ENCODE assay signal across 8 cellular contexts in the genomic region with DNA sequence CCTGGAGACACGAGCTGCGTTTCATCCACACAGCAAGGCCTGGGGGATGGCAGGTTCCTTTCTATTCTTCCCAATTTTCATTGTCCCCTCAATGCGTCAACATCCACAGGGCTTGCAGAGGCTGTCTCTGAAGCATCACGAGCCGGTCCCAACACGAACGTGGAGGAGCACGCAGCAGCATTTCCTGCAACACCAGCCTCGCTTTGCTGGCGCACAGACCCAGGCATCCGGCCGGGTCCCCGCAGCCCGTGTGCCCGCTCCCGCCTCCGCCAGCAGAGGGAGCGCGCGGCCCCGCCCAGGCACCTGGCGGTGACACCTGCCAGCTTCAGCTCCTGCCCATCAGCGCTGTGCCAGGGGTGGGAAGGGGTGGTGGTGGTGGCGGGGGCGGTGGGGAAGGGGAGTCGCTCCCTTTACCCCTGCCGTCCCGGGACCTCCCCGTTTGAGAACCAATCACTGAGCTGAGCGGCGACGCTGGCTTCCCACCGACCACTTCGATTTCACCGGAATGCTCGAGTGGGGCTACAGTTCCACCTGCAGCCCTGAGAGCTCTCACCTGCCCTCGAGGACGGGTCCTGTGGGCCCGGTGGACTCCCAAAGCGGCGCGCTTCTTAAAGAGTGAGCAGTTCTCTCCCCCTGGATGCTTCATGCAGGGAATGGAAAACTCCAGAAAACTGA.
A peak's percentile ranks its signal among the peaks of the same experiment; 100 is the strongest.
DNase-seq lines count a peak whose midpoint lies in the region; ATAC-seq and TF ChIP-seq lines count a peak whose summit lies in the region.

No MANE protein-coding gene starts in this region.

- H3K27ac ChIP-seq in DND-41 (ENCODE audit: low read length) = no peak overlapping the region
- H3K27ac ChIP-seq in liver (ENCODE audit: low read depth in 1 of 2, low read length in 2 of 2) = no peak overlapping the region
- H3K27ac ChIP-seq in uterus = no peak overlapping the region

- no peaks in the 10 kb centered on the region for H4K20me1 ChIP-seq in DND-41 (ENCODE audit: insufficient read depth, low read length)

- TF ChIP-seq CTCF in DND-41 (IDR thresholded peaks at IDR 0.05; ENCODE audit: borderline replicate concordance, extremely low read depth, low read length, poor library complexity, severe bottlenecking) = peak; percentile 43
- TF ChIP-seq CTCF in LNCAP (IDR thresholded peaks at IDR 0.05) = peak; percentile 89
- peak; percentile 70 for TF ChIP-seq CTCF in liver (IDR thresholded peaks at IDR 0.05; ENCODE audit: low read depth, low read length, missing input control)
- no peak for TF ChIP-seq CTCF in uterus (IDR thresholded peaks at IDR 0.05)

- H3K4me2 ChIP-seq in DND-41 (ENCODE audit: insufficient read depth, low read length) = no peak overlapping the region

- no peak for TF ChIP-seq POLR2A in uterus (IDR thresholded peaks at IDR 0.05)

- 15% methylated on average over 42 of the region's 42 CpGs for WGBS in liver

- ATAC-seq in DND-41 (ENCODE audit: insufficient read depth, low read depth) (no peak), GM21367 (IDR thresholded peaks at IDR 0.05; ENCODE audit: unreplicated experiment) (peak; percentile 80)

- DNase-seq in DND-41 (no peak), AG08396 (ENCODE audit: low spot score) (no peak), uterus (no peak)
- DNase-seq in activated T-cell treated with anti-CD3 and anti-CD28 coated beads, Interleukin-2, amount 50 U/mL, for 1 hour = peak; percentile 25
- DNase-seq in NK-92 treated with Interleukin-12 subunit alpha and Interleukin-12 subunit beta, amount 100 ng/mL, for 24 hours (lab: John Stamatoyannopoulos, UW) = no peak

- intact Hi-C loops in uterus (cut with DNase I; ENCODE audit: low total_unique reads) = no loop called here

- H3K79me2 ChIP-seq in DND-41 (ENCODE audit: insufficient read depth, low read length) = no peaks in the 10 kb centered on the region

- H3K9me3 ChIP-seq in DND-41 (ENCODE audit: insufficient read depth, low read length, severe bottlenecking) (no peaks in the 10 kb centered on the region), liver (ENCODE audit: control insufficient read depth in 4 of 4, low read length in 3 of 4) (no peaks in the 10 kb centered on the region), uterus (no peaks in the 10 kb centered on the region)

- H2AFZ ChIP-seq in DND-41 (ENCODE audit: low read depth, low read length) = no peak overlapping the region

- H3K4me1 ChIP-seq in DND-41 (ENCODE audit: insufficient read depth, low read length) (no peaks in the 10 kb centered on the region), liver (ENCODE audit: control insufficient read depth in 4 of 4, insufficient read depth in 4 of 4, low read length in 3 of 4) (peaks cover 0 to 2% (median 1%) of the 10 kb centered on the region in 4 donors), uterus (no peaks in the 10 kb centered on the region)

- H3K4me3 ChIP-seq in DND-41 (ENCODE audit: low read depth in 1 of 2, low read length in 2 of 2) (no peak overlapping the region), liver (ENCODE audit: low read depth in 1 of 3, low read length in 3 of 3) (no peak overlapping the region), uterus (no peak overlapping the region)

- no peak overlapping the region for H3K9ac ChIP-seq in DND-41 (ENCODE audit: low read depth, low read length)
- no peak overlapping the region for H3K9ac ChIP-seq in liver (ENCODE audit: low read depth in 1 of 2, low read length in 2 of 2)

- no peaks in the 10 kb centered on the region for H3K36me3 ChIP-seq in DND-41 (ENCODE audit: insufficient read depth, low read length)
- no peaks in the 10 kb centered on the region for H3K36me3 ChIP-seq in liver (ENCODE audit: control insufficient read depth in 4 of 4, insufficient read depth in 3 of 4, low read depth in 1 of 4, low read length in 3 of 4)
- H3K36me3 ChIP-seq in uterus = no peaks in the 10 kb centered on the region

- H3K27me3 ChIP-seq in DND-41 (ENCODE audit: insufficient read depth, low read length, poor library complexity) (no peaks in the 10 kb centered on the region), liver (ENCODE audit: control insufficient read depth in 4 of 4, insufficient read depth in 4 of 4, low read length in 3 of 4) (no peaks in the 10 kb centered on the region), uterus (no peaks in the 10 kb centered on the region)

- peak; percentile 62 to 78 for TF ChIP-seq RAD21 in liver (IDR thresholded peaks at IDR 0.05)

TF ChIP-seq in liver, 16 proteins besides CTCF, POLR2A, EP300 and RAD21:
- TF ChIP-seq HNF4A (conservative IDR thresholded peaks at IDR 0.05) = no peak
- TF ChIP-seq, protein P1, sequence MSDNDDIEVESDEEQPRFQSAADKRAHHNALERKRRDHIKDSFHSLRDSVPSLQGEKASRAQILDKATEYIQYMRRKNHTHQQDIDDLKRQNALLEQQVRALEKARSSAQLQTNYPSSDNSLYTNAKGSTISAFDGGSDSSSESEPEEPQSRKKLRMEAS (IDR thresholded peaks at IDR 0.05) = no peak
- no peak for TF ChIP-seq SP1 (IDR thresholded peaks at IDR 0.05)
- TF ChIP-seq YY1 (IDR thresholded peaks at IDR 0.05) = no peak
- TF ChIP-seq, protein P2, sequence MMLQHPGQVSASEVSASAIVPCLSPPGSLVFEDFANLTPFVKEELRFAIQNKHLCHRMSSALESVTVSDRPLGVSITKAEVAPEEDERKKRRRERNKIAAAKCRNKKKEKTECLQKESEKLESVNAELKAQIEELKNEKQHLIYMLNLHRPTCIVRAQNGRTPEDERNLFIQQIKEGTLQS (IDR thresholded peaks at IDR 0.05) = no peak
- no peak for TF ChIP-seq GABPA (IDR thresholded peaks at IDR 0.05 in 1 of 2, conservative IDR thresholded peaks at IDR 0.05 in 1 of 2)
- TF ChIP-seq, protein P3, sequence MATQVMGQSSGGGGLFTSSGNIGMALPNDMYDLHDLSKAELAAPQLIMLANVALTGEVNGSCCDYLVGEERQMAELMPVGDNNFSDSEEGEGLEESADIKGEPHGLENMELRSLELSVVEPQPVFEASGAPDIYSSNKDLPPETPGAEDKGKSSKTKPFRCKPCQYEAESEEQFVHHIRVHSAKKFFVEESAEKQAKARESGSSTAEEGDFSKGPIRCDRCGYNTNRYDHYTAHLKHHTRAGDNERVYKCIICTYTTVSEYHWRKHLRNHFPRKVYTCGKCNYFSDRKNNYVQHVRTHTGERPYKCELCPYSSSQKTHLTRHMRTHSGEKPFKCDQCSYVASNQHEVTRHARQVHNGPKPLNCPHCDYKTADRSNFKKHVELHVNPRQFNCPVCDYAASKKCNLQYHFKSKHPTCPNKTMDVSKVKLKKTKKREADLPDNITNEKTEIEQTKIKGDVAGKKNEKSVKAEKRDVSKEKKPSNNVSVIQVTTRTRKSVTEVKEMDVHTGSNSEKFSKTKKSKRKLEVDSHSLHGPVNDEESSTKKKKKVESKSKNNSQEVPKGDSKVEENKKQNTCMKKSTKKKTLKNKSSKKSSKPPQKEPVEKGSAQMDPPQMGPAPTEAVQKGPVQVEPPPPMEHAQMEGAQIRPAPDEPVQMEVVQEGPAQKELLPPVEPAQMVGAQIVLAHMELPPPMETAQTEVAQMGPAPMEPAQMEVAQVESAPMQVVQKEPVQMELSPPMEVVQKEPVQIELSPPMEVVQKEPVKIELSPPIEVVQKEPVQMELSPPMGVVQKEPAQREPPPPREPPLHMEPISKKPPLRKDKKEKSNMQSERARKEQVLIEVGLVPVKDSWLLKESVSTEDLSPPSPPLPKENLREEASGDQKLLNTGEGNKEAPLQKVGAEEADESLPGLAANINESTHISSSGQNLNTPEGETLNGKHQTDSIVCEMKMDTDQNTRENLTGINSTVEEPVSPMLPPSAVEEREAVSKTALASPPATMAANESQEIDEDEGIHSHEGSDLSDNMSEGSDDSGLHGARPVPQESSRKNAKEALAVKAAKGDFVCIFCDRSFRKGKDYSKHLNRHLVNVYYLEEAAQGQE (IDR thresholded peaks at IDR 0.05) = no peak
- no peak for TF ChIP-seq HNF4G (IDR thresholded peaks at IDR 0.05)
- no peak for TF ChIP-seq FOXA2 (IDR thresholded peaks at IDR 0.05)
- TF ChIP-seq FOXA1 (IDR thresholded peaks at IDR 0.05) = no peak
- no peak for TF ChIP-seq TAF1 (conservative IDR thresholded peaks at IDR 0.05)
- TF ChIP-seq RXRA (IDR thresholded peaks at IDR 0.05) = no peak
- no peak for TF ChIP-seq NR2F2 (IDR thresholded peaks at IDR 0.05)
- no peak for TF ChIP-seq EGR1 (IDR thresholded peaks at IDR 0.05; ENCODE audit: low read depth in 2 of 2)
- no peak for TF ChIP-seq JUND (IDR thresholded peaks at IDR 0.05)
- TF ChIP-seq, protein P4, sequence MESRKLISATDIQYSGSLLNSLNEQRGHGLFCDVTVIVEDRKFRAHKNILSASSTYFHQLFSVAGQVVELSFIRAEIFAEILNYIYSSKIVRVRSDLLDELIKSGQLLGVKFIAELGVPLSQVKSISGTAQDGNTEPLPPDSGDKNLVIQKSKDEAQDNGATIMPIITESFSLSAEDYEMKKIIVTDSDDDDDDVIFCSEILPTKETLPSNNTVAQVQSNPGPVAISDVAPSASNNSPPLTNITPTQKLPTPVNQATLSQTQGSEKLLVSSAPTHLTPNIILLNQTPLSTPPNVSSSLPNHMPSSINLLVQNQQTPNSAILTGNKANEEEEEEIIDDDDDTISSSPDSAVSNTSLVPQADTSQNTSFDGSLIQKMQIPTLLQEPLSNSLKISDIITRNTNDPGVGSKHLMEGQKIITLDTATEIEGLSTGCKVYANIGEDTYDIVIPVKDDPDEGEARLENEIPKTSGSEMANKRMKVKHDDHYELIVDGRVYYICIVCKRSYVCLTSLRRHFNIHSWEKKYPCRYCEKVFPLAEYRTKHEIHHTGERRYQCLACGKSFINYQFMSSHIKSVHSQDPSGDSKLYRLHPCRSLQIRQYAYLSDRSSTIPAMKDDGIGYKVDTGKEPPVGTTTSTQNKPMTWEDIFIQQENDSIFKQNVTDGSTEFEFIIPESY (IDR thresholded peaks at IDR 0.05) = no peak

Comparison
In these comparisons a context has a peak if more than half of its experiments do, and no peak if none do; other contexts are left out.
1. CTCF ChIP-seq: peak in DND-41 (single experiment), LNCAP (single experiment) and liver (single experiment); none in uterus (0 of 4).